ENCODE assay signal across 15 cellular contexts in the genomic region with DNA sequence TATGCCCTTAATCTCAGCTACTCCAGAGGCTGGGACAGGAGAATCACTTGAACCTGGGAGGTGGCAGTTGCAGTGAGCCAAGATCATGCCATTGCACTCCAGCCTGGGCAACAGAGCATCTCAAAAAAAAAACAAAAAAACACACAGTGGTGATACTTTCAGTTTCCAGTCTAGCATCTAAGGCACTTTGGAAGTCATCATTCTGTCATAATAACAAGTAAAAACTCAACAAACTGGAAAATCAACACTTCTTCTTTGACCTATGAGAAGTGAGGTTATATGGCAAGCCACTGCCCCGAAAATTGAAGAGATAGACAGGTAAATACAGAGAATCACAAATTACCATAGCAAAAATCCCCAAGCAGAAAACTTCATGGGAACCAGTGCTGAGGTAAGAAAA. TPM values are rescaled to one million over a fixed set of nuclear protein-coding genes. Genes with fewer than 3 reads are reported as not detected.
DNase-seq lines count a peak whose midpoint lies in the region; ATAC-seq lines count a peak whose summit lies in the region.
"Had no signal": no experiment of that assay in that cellular context is flagged by ENCODE, and none has a peak within 500 bp of the region (broad histone marks: within the 10 kb centered on the region; RNA-seq: fewer than 3 reads in every experiment).

No MANE protein-coding gene starts in this region.

- no peak for DNase-seq in activated CD4-positive, alpha-beta T cell treated with anti-CD3 and anti-CD28 coated beads, Interleukin-2, amount 10 ng/mL, durations not matched to agents 7 days and 5 days
- DNase-seq in activated CD4-positive, alpha-beta T cell treated with anti-CD3 and anti-CD28 coated beads, Interleukin-2, amount 50 U/mL, for 1 hour, result no peak
- DNase-seq in stimulated activated naive CD8-positive, alpha-beta T cell treated with anti-CD3 and anti-CD28 coated beads, Interleukin-15, amount 100 ng/mL, for 72 hours, result no peak
- DNase-seq in stimulated activated naive CD8-positive, alpha-beta T cell treated with anti-CD3 and anti-CD28 coated beads, Interleukin-15, Interleukin-2, amounts not matched to agents 100 U/mL and 50 U/mL, for 24 hours, result no peak
- DNase-seq in activated T-helper 2 cell treated with anti-CD3 and anti-CD28 coated beads, Interferon-gamma antibody, Interleukin-2, Interleukin-4, amounts not matched to agents 10 μg/mL and 5 μg/mL and 100 μg/mL, durations not matched to agents 14 hours and 24 hours and 36 hours (ENCODE audit: low spot score), result no peak
- no peak for DNase-seq in natural killer cell treated with Interleukin-12 subunit alpha and Interleukin-12 subunit beta and Interleukin-15 and Interleukin-18, amount 100 ng/mL, for 72 hours (ENCODE audit: low spot score)
- DNase-seq in GM19240 (ENCODE audit: insufficient read length, low spot score), result no peak
- no peak for DNase-seq in NCI-H1694 (lab: John Stamatoyannopoulos, UW)
- DNase-seq: C1 segment of cervical spinal cord; Calu3; CD4-positive, alpha-beta T cell; DMS 273 treated with DMSO at 0.1 percent for 48 hours had no signal

- POLR2A ChIA-PET in activated CD4-positive, alpha-beta T cell treated with anti-CD3 and anti-CD28 coated beads, Interleukin-2, amount 10 ng/mL, durations not matched to agents 7 days and 5 days (lab: Charles Lee), result no interaction called here

- no peaks in the 10 kb centered on the region for H3K27me3 Mint-ChIP-seq in activated CD4-positive, alpha-beta T cell treated with anti-CD3 and anti-CD28 coated beads, Interleukin-2, amount 10 ng/mL, durations not matched to agents 7 days and 5 days
- H3K27me3 Mint-ChIP-seq in stimulated activated naive CD8-positive, alpha-beta T cell treated with anti-CD3 and anti-CD28 coated beads, Interleukin-15, amount 100 ng/mL, for 72 hours, result no peaks in the 10 kb centered on the region
- no peaks in the 10 kb centered on the region for H3K27me3 Mint-ChIP-seq in activated T-helper 2 cell treated with anti-CD3 and anti-CD28 coated beads, Interferon-gamma antibody, Interleukin-2, Interleukin-4, amounts not matched to agents 10 μg/mL and 5 μg/mL and 100 μg/mL, durations not matched to agents 14 hours and 24 hours and 36 hours (ENCODE audit: low read depth)
- H3K27me3 Mint-ChIP-seq in natural killer cell treated with Interleukin-12 subunit alpha and Interleukin-12 subunit beta and Interleukin-15 and Interleukin-18, amount 100 ng/mL, for 72 hours, result no peaks in the 10 kb centered on the region
- H3K27me3 Mint-ChIP-seq: B cell; CD4-positive, alpha-beta T cell had no signal

- H3K27ac Mint-ChIP-seq in activated CD4-positive, alpha-beta T cell treated with anti-CD3 and anti-CD28 coated beads, Interleukin-2, amount 10 ng/mL, durations not matched to agents 7 days and 5 days, result peak overlapping the region; percentile 41
- H3K27ac Mint-ChIP-seq in stimulated activated naive CD8-positive, alpha-beta T cell treated with anti-CD3 and anti-CD28 coated beads, Interleukin-15, amount 100 ng/mL, for 72 hours, result no peak overlapping the region
- H3K27ac Mint-ChIP-seq in activated T-helper 2 cell treated with anti-CD3 and anti-CD28 coated beads, Interferon-gamma antibody, Interleukin-2, Interleukin-4, amounts not matched to agents 10 μg/mL and 5 μg/mL and 100 μg/mL, durations not matched to agents 14 hours and 24 hours and 36 hours, result peak overlapping the region; percentile 33
- H3K27ac Mint-ChIP-seq in natural killer cell treated with Interleukin-12 subunit alpha and Interleukin-12 subunit beta and Interleukin-15 and Interleukin-18, amount 100 ng/mL, for 72 hours, result peak overlapping the region; percentile 67 to 77
- H3K27ac Mint-ChIP-seq: B cell; CD4-positive, alpha-beta T cell had no signal

- ATAC-seq in stimulated activated naive CD8-positive, alpha-beta T cell treated with anti-CD3 and anti-CD28 coated beads, Interleukin-15, amount 100 ng/mL, for 72 hours, result peak; percentile 47
- ATAC-seq in stimulated activated naive CD8-positive, alpha-beta T cell treated with anti-CD3 and anti-CD28 coated beads, Interleukin-15, Interleukin-2, amounts not matched to agents 100 U/mL and 50 U/mL, for 24 hours, result no peak
- ATAC-seq in natural killer cell treated with Interleukin-12 subunit alpha and Interleukin-12 subunit beta and Interleukin-15 and Interleukin-18, amount 100 ng/mL, for 72 hours, result peak; percentile 57 to 60
- ATAC-seq: HCT116 had no signal

- peaks cover 24% of the 10 kb centered on the region for H3K4me1 Mint-ChIP-seq in activated CD4-positive, alpha-beta T cell treated with anti-CD3 and anti-CD28 coated beads, Interleukin-2, amount 10 ng/mL, durations not matched to agents 7 days and 5 days
- peaks cover 38% of the 10 kb centered on the region for H3K4me1 Mint-ChIP-seq in stimulated activated naive CD8-positive, alpha-beta T cell treated with anti-CD3 and anti-CD28 coated beads, Interleukin-15, amount 100 ng/mL, for 72 hours
- H3K4me1 Mint-ChIP-seq in activated T-helper 2 cell treated with anti-CD3 and anti-CD28 coated beads, Interferon-gamma antibody, Interleukin-2, Interleukin-4, amounts not matched to agents 10 μg/mL and 5 μg/mL and 100 μg/mL, durations not matched to agents 14 hours and 24 hours and 36 hours (ENCODE audit: low read depth), result peaks cover 31% of the 10 kb centered on the region
- peaks cover 23 to 33% of the 10 kb centered on the region in 2 donors for H3K4me1 Mint-ChIP-seq in natural killer cell treated with Interleukin-12 subunit alpha and Interleukin-12 subunit beta and Interleukin-15 and Interleukin-18, amount 100 ng/mL, for 72 hours (ENCODE audit: low read depth in 2 of 2)

- intact Hi-C loops in activated T-helper 2 cell treated with anti-CD3 and anti-CD28 coated beads, Interferon-gamma antibody, Interleukin-2, Interleukin-4, amounts not matched to agents 10 μg/mL and 5 μg/mL and 100 μg/mL, durations not matched to agents 14 hours and 24 hours and 36 hours (cut with micrococcal nuclease), result no loop called here

- no peak overlapping the region for H3K4me3 Mint-ChIP-seq in activated CD4-positive, alpha-beta T cell treated with anti-CD3 and anti-CD28 coated beads, Interleukin-2, amount 10 ng/mL, durations not matched to agents 7 days and 5 days
- no peak overlapping the region for H3K4me3 Mint-ChIP-seq in stimulated activated naive CD8-positive, alpha-beta T cell treated with anti-CD3 and anti-CD28 coated beads, Interleukin-15, amount 100 ng/mL, for 72 hours
- no peak overlapping the region for H3K4me3 Mint-ChIP-seq in activated T-helper 2 cell treated with anti-CD3 and anti-CD28 coated beads, Interferon-gamma antibody, Interleukin-2, Interleukin-4, amounts not matched to agents 10 μg/mL and 5 μg/mL and 100 μg/mL, durations not matched to agents 14 hours and 24 hours and 36 hours (ENCODE audit: low read depth)
- no peak overlapping the region for H3K4me3 Mint-ChIP-seq in natural killer cell treated with Interleukin-12 subunit alpha and Interleukin-12 subunit beta and Interleukin-15 and Interleukin-18, amount 100 ng/mL, for 72 hours
- H3K4me3 Mint-ChIP-seq: B cell; CD4-positive, alpha-beta T cell had no signal

- H3K36me3 Mint-ChIP-seq in activated CD4-positive, alpha-beta T cell treated with anti-CD3 and anti-CD28 coated beads, Interleukin-2, amount 10 ng/mL, durations not matched to agents 7 days and 5 days (ENCODE audit: low read depth), result peaks cover 47% of the 10 kb centered on the region
- H3K36me3 Mint-ChIP-seq in activated T-helper 2 cell treated with anti-CD3 and anti-CD28 coated beads, Interferon-gamma antibody, Interleukin-2, Interleukin-4, amounts not matched to agents 10 μg/mL and 5 μg/mL and 100 μg/mL, durations not matched to agents 14 hours and 24 hours and 36 hours (ENCODE audit: low read depth), result peaks cover 69% of the 10 kb centered on the region
- peaks cover 39% of the 10 kb centered on the region for H3K36me3 Mint-ChIP-seq in natural killer cell treated with Interleukin-12 subunit alpha and Interleukin-12 subunit beta and Interleukin-15 and Interleukin-18, amount 100 ng/mL, for 72 hours

- CTCF ChIA-PET in activated CD4-positive, alpha-beta T cell treated with anti-CD3 and anti-CD28 coated beads, Interleukin-2, amount 10 ng/mL, durations not matched to agents 7 days and 5 days (lab: Charles Lee), result no interaction called here

- H3K9me3 Mint-ChIP-seq in activated CD4-positive, alpha-beta T cell treated with anti-CD3 and anti-CD28 coated beads, Interleukin-2, amount 10 ng/mL, durations not matched to agents 7 days and 5 days, result no peaks in the 10 kb centered on the region
- H3K9me3 Mint-ChIP-seq in stimulated activated naive CD8-positive, alpha-beta T cell treated with anti-CD3 and anti-CD28 coated beads, Interleukin-15, amount 100 ng/mL, for 72 hours, result no peaks in the 10 kb centered on the region
- no peaks in the 10 kb centered on the region for H3K9me3 Mint-ChIP-seq in activated T-helper 2 cell treated with anti-CD3 and anti-CD28 coated beads, Interferon-gamma antibody, Interleukin-2, Interleukin-4, amounts not matched to agents 10 μg/mL and 5 μg/mL and 100 μg/mL, durations not matched to agents 14 hours and 24 hours and 36 hours
- peaks cover 4% of the 10 kb centered on the region for H3K9me3 Mint-ChIP-seq in natural killer cell treated with Interleukin-12 subunit alpha and Interleukin-12 subunit beta and Interleukin-15 and Interleukin-18, amount 100 ng/mL, for 72 hours
- H3K9me3 Mint-ChIP-seq: CD4-positive, alpha-beta T cell had no signal

RNA-seq across cellular contexts. Expression of a gene that starts 51.9 kb away (rescaled TPM):
- 10 to 100 TPM; 29.3 to 31.8 TPM for total RNA-seq in activated CD4-positive, alpha-beta T cell treated with anti-CD3 and anti-CD28 coated beads, Interleukin-2, amount 10 ng/mL, durations not matched to agents 7 days and 5 days
- total RNA-seq in activated T-helper 2 cell treated with anti-CD3 and anti-CD28 coated beads, Interferon-gamma antibody, Interleukin-2, Interleukin-4, amounts not matched to agents 10 μg/mL and 5 μg/mL and 100 μg/mL, durations not matched to agents 14 hours and 24 hours and 36 hours, result 108 TPM in 2 replicates
- 100 to 1,000 TPM; 265 to 317 TPM for total RNA-seq in natural killer cell treated with Interleukin-12 subunit alpha and Interleukin-12 subunit beta and Interleukin-15 and Interleukin-18, amount 100 ng/mL, for 72 hours
- total RNA-seq: Calu3, H4 had no signal

Comparison
In these comparisons a context has a peak if more than half of its experiments do, and no peak if none do; other contexts are left out.
1. H3K27ac Mint-ChIP-seq: peak in activated CD4-positive, alpha-beta T cell treated with anti-CD3 and anti-CD28 coated beads, Interleukin-2, amount 10 ng/mL, durations not matched to agents 7 days and 5 days (single experiment), activated T-helper 2 cell treated with anti-CD3 and anti-CD28 coated beads, Interferon-gamma antibody, Interleukin-2, Interleukin-4, amounts not matched to agents 10 μg/mL and 5 μg/mL and 100 μg/mL, durations not matched to agents 14 hours and 24 hours and 36 hours (single experiment) and natural killer cell treated with Interleukin-12 subunit alpha and Interleukin-12 subunit beta and Interleukin-15 and Interleukin-18, amount 100 ng/mL, for 72 hours (2 of 2); none in stimulated activated naive CD8-positive, alpha-beta T cell treated with anti-CD3 and anti-CD28 coated beads, Interleukin-15, amount 100 ng/mL, for 72 hours (0 of 2).